ENCODE assay signal across 16 cellular contexts in genomic region chr6:168950500-168951223, GRCh38.
DNase-seq lines count a peak whose midpoint lies in the region; ATAC-seq and TF ChIP-seq lines count a peak whose summit lies in the region.
"Had no signal": no experiment of that assay in that cellular context is flagged by ENCODE, and none has a peak within 500 bp of the region (broad histone marks: within the 10 kb centered on the region; RNA-seq: fewer than 3 reads in every experiment).

No MANE protein-coding gene starts in this region.

- H3K4me1 ChIP-seq in SJCRH30 (peaks cover 22% of the 10 kb centered on the region), heart right ventricle (peaks cover 0 to 4% (median 0%) of the 10 kb centered on the region in 9 donors), transverse colon (peaks cover 8 to 27% (median 10%) of the 10 kb centered on the region in 4 donors)
- H3K4me1 ChIP-seq: BLaER1 treated with 17β-estradiol and CSF1 and Interleukin-3, amounts not matched to agents 10 nM and 100 nM had no signal

- no peak for TF ChIP-seq EP300 in transverse colon (IDR thresholded peaks at IDR 0.05; ENCODE audit: low read depth)

- no peaks in the 10 kb centered on the region for H3K36me3 ChIP-seq in SJCRH30
- no peaks in the 10 kb centered on the region for H3K36me3 ChIP-seq in heart right ventricle
- no peaks in the 10 kb centered on the region for H3K36me3 ChIP-seq in transverse colon
- H3K36me3 ChIP-seq: ascending aorta; BLaER1 treated with 17β-estradiol and CSF1 and Interleukin-3, amounts not matched to agents 10 nM and 100 nM had no signal

- ATAC-seq in heart right ventricle: peak in 7 of 8 donors; percentile 51 to 91 (median 72)
- peak; percentile 27 for ATAC-seq in omental fat pad (ENCODE audit: low FRiP score)
- no peak for ATAC-seq in HG03521 (IDR thresholded peaks at IDR 0.05; ENCODE audit: unreplicated experiment)

- TF ChIP-seq CTCF in heart right ventricle (IDR thresholded peaks at IDR 0.05) (no peak), omental fat pad (IDR thresholded peaks at IDR 0.05) (no peak), transverse colon (IDR thresholded peaks at IDR 0.05) (no peak)

- H3K4me3 ChIP-seq in SJCRH30 (peak overlapping the region; percentile 37), heart right ventricle (no peak overlapping the region), transverse colon (no peak overlapping the region)
- H3K4me3 ChIP-seq: ascending aorta; BLaER1 treated with 17β-estradiol and CSF1 and Interleukin-3, amounts not matched to agents 10 nM and 100 nM; coronary artery had no signal

- TF ChIP-seq POLR2A in transverse colon (IDR thresholded peaks at IDR 0.05): no peak

- WGBS in heart right ventricle, 2 donors: 74 to 80% methylated on average over 19 of the region's 19 CpGs
- 50% methylated on average over 11 of the region's 19 CpGs; no CpG with 5 or more reads in 1 of the 2 donors for WGBS in transverse colon (ENCODE audit: low coverage in 1 of 2), 2 donors

- H3K27me3 ChIP-seq in SJCRH30 (no peaks in the 10 kb centered on the region), heart right ventricle (peaks cover 0 to 27% (median 5%) of the 10 kb centered on the region in 7 donors), transverse colon (no peaks in the 10 kb centered on the region)
- H3K27me3 ChIP-seq: ascending aorta; BLaER1 treated with 17β-estradiol and CSF1 and Interleukin-3, amounts not matched to agents 10 nM and 100 nM had no signal

- intact Hi-C loops in heart right ventricle (cut with DNase I) (loop anchor here in 6 of 10 donors (5.0 to 10.0 kb wide), 5 partner anchors 564 to 1564 kb away; no protein-coding TSS in a partner anchor), transverse colon (cut with DNase I; ENCODE audit: low total_unique reads) (no loop called here)

- H3K27ac ChIP-seq in SJCRH30 (peak overlapping the region; percentile 31), heart right ventricle (peak overlapping the region in 3 of 10 donors; percentile 31 to 47 (median 35)), transverse colon (peak overlapping the region; percentile 64 to 81 (median 72))
- H3K27ac ChIP-seq: ascending aorta; BLaER1 treated with 17β-estradiol and CSF1 and Interleukin-3, amounts not matched to agents 10 nM and 100 nM; coronary artery; epithelial cell of prostate had no signal

- H3K9me3 ChIP-seq in SJCRH30 (replicated peaks) (no peaks in the 10 kb centered on the region), heart right ventricle (no peaks in the 10 kb centered on the region), transverse colon (no peaks in the 10 kb centered on the region)
- H3K9me3 ChIP-seq: ascending aorta; BLaER1 treated with 17β-estradiol and CSF1 and Interleukin-3, amounts not matched to agents 10 nM and 100 nM had no signal

- DNase-seq in SJCRH30 (peak; percentile 28 to 47), heart right ventricle (peak in 1 of 2 donors; percentile 20), omental fat pad (ENCODE audit: low spot score) (no peak), transverse colon (no peak), UCSD-AML1 (lab: John Stamatoyannopoulos, UW; ENCODE audit: unreplicated experiment) (no peak), NCI-H69 (lab: John Stamatoyannopoulos, UW) (no peak)
- DNase-seq: activated CD4-positive, alpha-beta T cell treated with anti-CD3 and anti-CD28 coated beads for 1 hour; activated CD8-positive, alpha-beta memory T cell treated with anti-CD3 and anti-CD28 coated beads, Interleukin-2, amount 50 U/mL, for 4 hours; activated gamma-delta T cell treated with Interleukin-2 at 50 U/mL for 16 hours; NCI-H1694 treated with DMSO at 0.1 percent for 48 hours; NCI-H446 treated with DMSO at 0.1 percent for 48 hours had no signal

- in situ Hi-C loops in transverse colon (cut with MboI; ENCODE audit: low pct_ligation_motif_present in 1 of 4, low pct_unique_long_range_greater_than_20kb in 1 of 4, low sequenced_read_pairs in 3 of 4): no loop called here

Comparison
In these comparisons a context has a peak if more than half of its experiments do, and no peak if none do; other contexts are left out.
1. DNase-seq: peak in SJCRH30 (2 of 2); none in omental fat pad (single experiment), transverse colon (single experiment), UCSD-AML1 (single experiment) and NCI-H69 (single experiment).